ENCODE assay signal across 18 cellular contexts in the genomic region with DNA sequence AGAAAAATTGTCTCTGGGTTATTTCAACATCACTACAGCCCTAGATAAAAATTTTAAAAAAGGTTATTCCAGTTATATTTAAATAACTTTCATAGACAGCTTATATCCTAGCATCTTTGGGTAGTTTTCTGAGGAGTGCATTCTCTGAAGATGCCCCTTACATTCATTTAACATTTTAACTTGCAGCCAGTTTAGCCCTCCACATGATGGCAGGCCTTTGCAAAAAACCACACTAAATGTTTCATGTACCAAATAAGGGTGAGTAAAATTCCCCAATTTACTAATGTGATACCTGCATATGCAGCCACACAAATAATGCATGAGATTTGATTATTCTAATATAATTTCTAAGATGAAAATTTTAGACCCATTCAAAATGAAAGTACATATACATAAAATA.
DNase-seq lines count a peak whose midpoint lies in the region; ATAC-seq and TF ChIP-seq lines count a peak whose summit lies in the region.
"Had no signal": no experiment of that assay in that cellular context is flagged by ENCODE, and none has a peak within 500 bp of the region (broad histone marks: within the 10 kb centered on the region; RNA-seq: fewer than 3 reads in every experiment).

No MANE protein-coding gene starts in this region.

- H3K4me2 ChIP-seq in SK-N-SH (no peak overlapping the region), OCI-LY3 (ENCODE audit: low read length) (no peak overlapping the region), neural progenitor cell (no peak overlapping the region)

- H3K27ac ChIP-seq in SK-N-SH (ENCODE audit: low read depth in 2 of 2, low read length in 1 of 2): no peak overlapping the region
- H3K27ac ChIP-seq in OCI-LY3 (ENCODE audit: low read length): no peak overlapping the region
- H3K27ac ChIP-seq in neural progenitor cell: no peak overlapping the region

- no peaks in the 10 kb centered on the region for H3K9me2 ChIP-seq in SK-N-SH

- CTCF ChIA-PET in SK-N-SH (lab: Yijun Ruan, JAX) (no interaction called here), T-cell (lab: Charles Lee) (no interaction called here)

- H2AFZ ChIP-seq in SK-N-SH (ENCODE audit: low read depth): no peak overlapping the region
- H2AFZ ChIP-seq in OCI-LY3 (ENCODE audit: low read depth, low read length): no peak overlapping the region
- no peak overlapping the region for H2AFZ ChIP-seq in neural progenitor cell (replicated peaks)

- H3K4me1 ChIP-seq in SK-N-SH (ENCODE audit: control insufficient read depth in 1 of 2, insufficient read depth in 2 of 2, low read depth in 1 of 2, low read length in 1 of 2) (no peaks in the 10 kb centered on the region), OCI-LY3 (ENCODE audit: low read length) (no peaks in the 10 kb centered on the region), neural progenitor cell (no peaks in the 10 kb centered on the region)

- H3K27ac Mint-ChIP-seq in neural progenitor cell: no peak overlapping the region
- no peak overlapping the region for H3K27ac Mint-ChIP-seq in T-cell
- H3K27ac Mint-ChIP-seq: CD8-positive, alpha-beta T cell; HFFc6 had no signal

- no peaks in the 10 kb centered on the region for H3K4me1 Mint-ChIP-seq in neural progenitor cell
- H3K4me1 Mint-ChIP-seq in T-cell: no peaks in the 10 kb centered on the region

- H3K9me3 ChIP-seq in SK-N-SH (no peaks in the 10 kb centered on the region), OCI-LY3 (ENCODE audit: insufficient read depth, low read length) (no peaks in the 10 kb centered on the region), neural progenitor cell (ENCODE audit: low read depth) (no peaks in the 10 kb centered on the region)

- H3K4me3 ChIP-seq in SK-N-SH (ENCODE audit: low read depth in 2 of 2, low read length in 1 of 2) (no peak overlapping the region), OCI-LY3 (ENCODE audit: low read length) (no peak overlapping the region), neural progenitor cell (no peak overlapping the region)

- H3K36me3 Mint-ChIP-seq in neural progenitor cell (no peaks in the 10 kb centered on the region), T-cell (no peaks in the 10 kb centered on the region)
- H3K36me3 Mint-ChIP-seq: CD8-positive, alpha-beta T cell had no signal

- H3F3A ChIP-seq in SK-N-SH (replicated peaks; ENCODE audit: insufficient read depth) (no peaks in the 10 kb centered on the region), neural progenitor cell (ENCODE audit: low read depth) (no peaks in the 10 kb centered on the region)

- H3K9me3 Mint-ChIP-seq in neural progenitor cell (no peaks in the 10 kb centered on the region), T-cell (peaks cover 4 to 13% (median 8%) of the 10 kb centered on the region in 3 donors)

- no peaks in the 10 kb centered on the region for H3K36me3 ChIP-seq in SK-N-SH (replicated peaks in 1 of 2; ENCODE audit: control insufficient read depth in 1 of 2, insufficient read depth in 2 of 2, low read length in 1 of 2)
- no peaks in the 10 kb centered on the region for H3K36me3 ChIP-seq in OCI-LY3 (replicated peaks; ENCODE audit: low read depth, low read length)
- H3K36me3 ChIP-seq in neural progenitor cell: no peaks in the 10 kb centered on the region

- H3K27me3 ChIP-seq in SK-N-SH (ENCODE audit: insufficient read depth) (no peaks in the 10 kb centered on the region), OCI-LY3 (ENCODE audit: low read depth, low read length) (no peaks in the 10 kb centered on the region), neural progenitor cell (no peaks in the 10 kb centered on the region)

- no peak overlapping the region for H3K9ac ChIP-seq in SK-N-SH
- no peak overlapping the region for H3K9ac ChIP-seq in OCI-LY3 (ENCODE audit: low read length)
- H3K9ac ChIP-seq in neural progenitor cell: no peak overlapping the region

- H4K20me1 ChIP-seq in SK-N-SH (ENCODE audit: insufficient read depth) (no peaks in the 10 kb centered on the region), OCI-LY3 (ENCODE audit: insufficient read depth, low read length) (no peaks in the 10 kb centered on the region), neural progenitor cell (ENCODE audit: low read depth) (no peaks in the 10 kb centered on the region)

- no peak for ATAC-seq in SK-N-SH treated with all-trans-retinoic acid at 6 μM for 48 hours
- ATAC-seq in GM18868 (IDR thresholded peaks at IDR 0.05; ENCODE audit: unreplicated experiment): peak; percentile 46
- ATAC-seq in stimulated activated naive CD8-positive, alpha-beta T cell treated with anti-CD3 and anti-CD28 coated beads, Interleukin-15, Interleukin-2, amounts not matched to agents 100 U/mL and 50 U/mL, for 24 hours: no peak
- no peak for ATAC-seq in T-cell (replicated peaks in 1 of 4)
- ATAC-seq: CD8-positive, alpha-beta T cell; HepG2 had no signal

- H3K27me3 Mint-ChIP-seq in neural progenitor cell (ENCODE audit: insufficient read depth, low read depth) (no peaks in the 10 kb centered on the region), T-cell (no peaks in the 10 kb centered on the region)

- H3K4me3 Mint-ChIP-seq in neural progenitor cell (no peak overlapping the region), T-cell (no peak overlapping the region)
- H3K4me3 Mint-ChIP-seq: CD8-positive, alpha-beta T cell; HFFc6 had no signal

- DNase-seq in SK-N-SH (no peak), neural progenitor cell (ENCODE audit: low spot score) (no peak), T-cell (no peak), DMS114 treated with DMSO at 0.1 percent for 48 hours (lab: John Stamatoyannopoulos, UW; ENCODE audit: unreplicated experiment) (no peak)
- DNase-seq in stimulated activated naive CD8-positive, alpha-beta T cell treated with anti-CD3 and anti-CD28 coated beads, Interleukin-15, Interleukin-2, amounts not matched to agents 100 U/mL and 50 U/mL, for 24 hours: no peak
- DNase-seq: CD8-positive, alpha-beta T cell; EL; HFFc6; NCI-H1105 treated with DMSO at 0.1 percent for 48 hours; NCI-H2029; NCI-H226; NCI-H526; RPMI8226; T-helper 1 cell had no signal

- POLR2A ChIA-PET in SK-N-SH (lab: Yijun Ruan, JAX) (interaction anchor here (0.6 kb wide), 1 partner anchor 108 kb away, joined by 3 read pairs; no protein-coding TSS in a partner anchor), T-cell (lab: Charles Lee) (no interaction called here)

- TF ChIP-seq CTCF in SK-N-SH (IDR thresholded peaks at IDR 0.05) (no peak), OCI-LY3 (IDR thresholded peaks at IDR 0.05; ENCODE audit: low read depth, low read length) (peak; percentile 53), neural progenitor cell (IDR thresholded peaks at IDR 0.05) (peak; percentile 25)

- no peak for TF ChIP-seq EP300 in SK-N-SH (IDR thresholded peaks at IDR 0.05; ENCODE audit: borderline replicate concordance in 1 of 2, low read depth in 1 of 2, low read length in 1 of 2)

- peak; percentile 31; the same call in 1 of the 2 replicates for TF ChIP-seq RAD21 in SK-N-SH (IDR thresholded peaks at IDR 0.05; ENCODE audit: low read length)

- H3K79me2 ChIP-seq in SK-N-SH (ENCODE audit: insufficient read depth) (no peaks in the 10 kb centered on the region), OCI-LY3 (ENCODE audit: low read length) (no peaks in the 10 kb centered on the region), neural progenitor cell (ENCODE audit: low read depth) (no peaks in the 10 kb centered on the region)

TF ChIP-seq in SK-N-SH, 30 proteins besides CTCF, POLR2A, EP300 and RAD21 (continues in another document):
- TF ChIP-seq, protein P1, sequence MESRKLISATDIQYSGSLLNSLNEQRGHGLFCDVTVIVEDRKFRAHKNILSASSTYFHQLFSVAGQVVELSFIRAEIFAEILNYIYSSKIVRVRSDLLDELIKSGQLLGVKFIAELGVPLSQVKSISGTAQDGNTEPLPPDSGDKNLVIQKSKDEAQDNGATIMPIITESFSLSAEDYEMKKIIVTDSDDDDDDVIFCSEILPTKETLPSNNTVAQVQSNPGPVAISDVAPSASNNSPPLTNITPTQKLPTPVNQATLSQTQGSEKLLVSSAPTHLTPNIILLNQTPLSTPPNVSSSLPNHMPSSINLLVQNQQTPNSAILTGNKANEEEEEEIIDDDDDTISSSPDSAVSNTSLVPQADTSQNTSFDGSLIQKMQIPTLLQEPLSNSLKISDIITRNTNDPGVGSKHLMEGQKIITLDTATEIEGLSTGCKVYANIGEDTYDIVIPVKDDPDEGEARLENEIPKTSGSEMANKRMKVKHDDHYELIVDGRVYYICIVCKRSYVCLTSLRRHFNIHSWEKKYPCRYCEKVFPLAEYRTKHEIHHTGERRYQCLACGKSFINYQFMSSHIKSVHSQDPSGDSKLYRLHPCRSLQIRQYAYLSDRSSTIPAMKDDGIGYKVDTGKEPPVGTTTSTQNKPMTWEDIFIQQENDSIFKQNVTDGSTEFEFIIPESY (IDR thresholded peaks at IDR 0.05; ENCODE audit: borderline replicate concordance, low read depth): no peak
- no peak for TF ChIP-seq MXI1 (IDR thresholded peaks at IDR 0.05; ENCODE audit: low read depth, low read length)
- no peak for TF ChIP-seq FOXJ3 (CRISPR knock-in tag; IDR thresholded peaks at IDR 0.05)
- TF ChIP-seq TEAD4 (IDR thresholded peaks at IDR 0.05; ENCODE audit: borderline replicate concordance, insufficient read depth): no peak
- TF ChIP-seq FOSL2 (IDR thresholded peaks at IDR 0.05; ENCODE audit: borderline replicate concordance, low read depth): no peak
- TF ChIP-seq GABPA (IDR thresholded peaks at IDR 0.05; ENCODE audit: low read depth): no peak

TF ChIP-seq in SK-N-SH treated with all-trans-retinoic acid at 6 μM for 48 hours, 23 proteins besides CTCF, POLR2A, EP300 and RAD21 (continues in another document):
- TF ChIP-seq, protein P2, sequence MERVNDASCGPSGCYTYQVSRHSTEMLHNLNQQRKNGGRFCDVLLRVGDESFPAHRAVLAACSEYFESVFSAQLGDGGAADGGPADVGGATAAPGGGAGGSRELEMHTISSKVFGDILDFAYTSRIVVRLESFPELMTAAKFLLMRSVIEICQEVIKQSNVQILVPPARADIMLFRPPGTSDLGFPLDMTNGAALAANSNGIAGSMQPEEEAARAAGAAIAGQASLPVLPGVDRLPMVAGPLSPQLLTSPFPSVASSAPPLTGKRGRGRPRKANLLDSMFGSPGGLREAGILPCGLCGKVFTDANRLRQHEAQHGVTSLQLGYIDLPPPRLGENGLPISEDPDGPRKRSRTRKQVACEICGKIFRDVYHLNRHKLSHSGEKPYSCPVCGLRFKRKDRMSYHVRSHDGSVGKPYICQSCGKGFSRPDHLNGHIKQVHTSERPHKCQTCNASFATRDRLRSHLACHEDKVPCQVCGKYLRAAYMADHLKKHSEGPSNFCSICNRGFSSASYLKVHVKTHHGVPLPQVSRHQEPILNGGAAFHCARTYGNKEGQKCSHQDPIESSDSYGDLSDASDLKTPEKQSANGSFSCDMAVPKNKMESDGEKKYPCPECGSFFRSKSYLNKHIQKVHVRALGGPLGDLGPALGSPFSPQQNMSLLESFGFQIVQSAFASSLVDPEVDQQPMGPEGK (CRISPR knock-in tag; IDR thresholded peaks at IDR 0.05; ENCODE audit: borderline replicate concordance): no peak
- TF ChIP-seq ZNF8 (CRISPR knock-in tag; IDR thresholded peaks at IDR 0.05) (no peak), ZFP30 (CRISPR knock-in tag; IDR thresholded peaks at IDR 0.05) (no peak), ZFP3 (CRISPR knock-in tag; IDR thresholded peaks at IDR 0.05) (no peak)
